1 cellular context compared by ENCODE assay signal in the genomic region with DNA sequence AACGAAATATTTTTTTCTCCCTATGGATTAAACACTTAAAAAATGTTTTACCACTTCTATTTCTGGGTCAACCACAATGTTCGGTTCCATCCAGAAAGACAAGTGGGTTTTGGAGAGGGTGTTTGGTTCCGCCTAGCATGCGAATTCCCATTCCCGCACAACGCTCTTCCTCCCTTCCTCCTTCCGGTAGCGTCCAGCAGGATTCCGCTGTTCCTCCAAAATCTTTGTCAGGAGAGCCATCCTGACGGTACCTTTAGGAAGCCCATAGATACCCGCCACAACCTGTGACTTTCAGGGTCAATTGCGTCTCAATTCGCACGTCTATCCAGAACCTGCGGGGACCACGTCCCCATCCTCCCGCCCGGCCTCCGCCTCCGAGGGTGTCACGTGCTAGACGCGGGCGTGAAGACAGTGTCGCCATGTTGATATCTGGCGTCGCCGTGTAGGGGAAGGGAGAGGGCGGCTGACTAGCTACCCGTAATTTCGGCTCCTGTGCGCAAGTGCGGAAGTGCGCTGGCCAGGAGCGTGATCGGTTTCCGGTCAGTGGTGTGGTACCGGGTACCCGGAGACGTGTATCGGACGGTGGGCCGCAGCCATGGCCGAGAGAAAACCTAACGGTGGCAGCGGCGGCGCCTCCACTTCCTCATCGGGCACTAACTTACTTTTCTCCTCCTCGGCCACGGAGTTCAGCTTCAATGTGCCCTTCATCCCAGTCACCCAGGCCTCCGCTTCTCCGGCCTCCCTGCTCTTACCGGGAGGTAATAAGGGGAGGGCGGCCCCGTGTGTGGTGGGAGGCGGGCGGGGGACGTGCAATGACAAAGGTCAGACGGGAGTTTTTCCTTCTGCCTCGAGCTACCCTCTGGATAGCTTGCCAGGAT.
TF ChIP-seq lines count a peak whose summit lies in the region.

A gene (plus strand): TSS at position 543 of the 878 bp plus-strand sequence. CDS start 53 bp downstream, at position 596.

TF ChIP-seq in HEK293, 187 proteins besides CTCF, POLR2A, EP300 and RAD21 (continued from another document):
- TF ChIP-seq ZNF2 (tag by site-specific recombination; IDR thresholded peaks at IDR 0.05) (peak; percentile 74; the same call in 1 of the 2 replicates), ZNF747 (tag by site-specific recombination; IDR thresholded peaks at IDR 0.05) (no peak), ZFP69B (tag by site-specific recombination; IDR thresholded peaks at IDR 0.05) (peak; percentile 86), ZBTB7A (tag by site-specific recombination; IDR thresholded peaks at IDR 0.05; ENCODE audit: low read depth) (no peak), ZNF133 (tag by site-specific recombination; IDR thresholded peaks at IDR 0.05) (no peak), KLF7 (tag by site-specific recombination; IDR thresholded peaks at IDR 0.05; ENCODE audit: borderline replicate concordance) (0 out of 2 replicates have a peak, but pooled peaks have one; percentile 55), ZIC2 (tag by site-specific recombination; IDR thresholded peaks at IDR 0.05) (no peak), ZNF48 (tag by site-specific recombination; IDR thresholded peaks at IDR 0.05) (no peak), ZNF621 (tag by site-specific recombination; IDR thresholded peaks at IDR 0.05) (no peak), ZNF837 (tag by site-specific recombination; IDR thresholded peaks at IDR 0.05) (no peak), GLIS1 (tag by site-specific recombination; IDR thresholded peaks at IDR 0.05) (no peak), ZNF302 (tag by site-specific recombination; IDR thresholded peaks at IDR 0.05; ENCODE audit: low read depth) (no peak), ZNF707 (tag by site-specific recombination; IDR thresholded peaks at IDR 0.05) (no peak), EGR2 (tag by site-specific recombination; IDR thresholded peaks at IDR 0.05; ENCODE audit: low read depth) (peak; percentile 83), ZNF660 (tag by site-specific recombination; IDR thresholded peaks at IDR 0.05) (no peak; the same call in 1 of the 2 replicates)
- TF ChIP-seq, protein P1, sequence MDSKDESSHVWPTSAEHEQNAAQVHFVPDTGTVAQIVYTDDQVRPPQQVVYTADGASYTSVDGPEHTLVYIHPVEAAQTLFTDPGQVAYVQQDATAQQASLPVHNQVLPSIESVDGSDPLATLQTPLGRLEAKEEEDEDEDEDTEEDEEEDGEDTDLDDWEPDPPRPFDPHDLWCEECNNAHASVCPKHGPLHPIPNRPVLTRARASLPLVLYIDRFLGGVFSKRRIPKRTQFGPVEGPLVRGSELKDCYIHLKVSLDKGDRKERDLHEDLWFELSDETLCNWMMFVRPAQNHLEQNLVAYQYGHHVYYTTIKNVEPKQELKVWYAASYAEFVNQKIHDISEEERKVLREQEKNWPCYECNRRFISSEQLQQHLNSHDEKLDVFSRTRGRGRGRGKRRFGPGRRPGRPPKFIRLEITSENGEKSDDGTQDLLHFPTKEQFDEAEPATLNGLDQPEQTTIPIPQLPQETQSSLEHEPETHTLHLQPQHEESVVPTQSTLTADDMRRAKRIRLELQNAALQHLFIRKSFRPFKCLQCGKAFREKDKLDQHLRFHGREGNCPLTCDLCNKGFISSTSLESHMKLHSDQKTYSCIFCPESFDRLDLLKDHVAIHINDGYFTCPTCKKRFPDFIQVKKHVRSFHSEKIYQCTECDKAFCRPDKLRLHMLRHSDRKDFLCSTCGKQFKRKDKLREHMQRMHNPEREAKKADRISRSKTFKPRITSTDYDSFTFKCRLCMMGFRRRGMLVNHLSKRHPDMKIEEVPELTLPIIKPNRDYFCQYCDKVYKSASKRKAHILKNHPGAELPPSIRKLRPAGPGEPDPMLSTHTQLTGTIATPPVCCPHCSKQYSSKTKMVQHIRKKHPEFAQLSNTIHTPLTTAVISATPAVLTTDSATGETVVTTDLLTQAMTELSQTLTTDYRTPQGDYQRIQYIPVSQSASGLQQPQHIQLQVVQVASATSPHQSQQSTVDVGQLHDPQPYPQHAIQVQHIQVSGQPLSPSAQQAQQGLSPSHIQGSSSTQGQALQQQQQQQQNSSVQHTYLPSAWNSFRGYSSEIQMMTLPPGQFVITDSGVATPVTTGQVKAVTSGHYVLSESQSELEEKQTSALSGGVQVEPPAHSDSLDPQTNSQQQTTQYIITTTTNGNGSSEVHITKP (tag by site-specific recombination; IDR thresholded peaks at IDR 0.05): peak; percentile 91
- TF ChIP-seq, protein P2, sequence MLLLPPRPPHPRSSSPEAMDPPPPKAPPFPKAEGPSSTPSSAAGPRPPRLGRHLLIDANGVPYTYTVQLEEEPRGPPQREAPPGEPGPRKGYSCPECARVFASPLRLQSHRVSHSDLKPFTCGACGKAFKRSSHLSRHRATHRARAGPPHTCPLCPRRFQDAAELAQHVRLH (tag by site-specific recombination; IDR thresholded peaks at IDR 0.05): peak; percentile 96
- TF ChIP-seq, protein P3, sequence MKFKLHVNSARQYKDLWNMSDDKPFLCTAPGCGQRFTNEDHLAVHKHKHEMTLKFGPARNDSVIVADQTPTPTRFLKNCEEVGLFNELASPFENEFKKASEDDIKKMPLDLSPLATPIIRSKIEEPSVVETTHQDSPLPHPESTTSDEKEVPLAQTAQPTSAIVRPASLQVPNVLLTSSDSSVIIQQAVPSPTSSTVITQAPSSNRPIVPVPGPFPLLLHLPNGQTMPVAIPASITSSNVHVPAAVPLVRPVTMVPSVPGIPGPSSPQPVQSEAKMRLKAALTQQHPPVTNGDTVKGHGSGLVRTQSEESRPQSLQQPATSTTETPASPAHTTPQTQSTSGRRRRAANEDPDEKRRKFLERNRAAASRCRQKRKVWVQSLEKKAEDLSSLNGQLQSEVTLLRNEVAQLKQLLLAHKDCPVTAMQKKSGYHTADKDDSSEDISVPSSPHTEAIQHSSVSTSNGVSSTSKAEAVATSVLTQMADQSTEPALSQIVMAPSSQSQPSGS (tag by site-specific recombination; IDR thresholded peaks at IDR 0.05; ENCODE audit: low read depth): no peak
- TF ChIP-seq, protein P4, sequence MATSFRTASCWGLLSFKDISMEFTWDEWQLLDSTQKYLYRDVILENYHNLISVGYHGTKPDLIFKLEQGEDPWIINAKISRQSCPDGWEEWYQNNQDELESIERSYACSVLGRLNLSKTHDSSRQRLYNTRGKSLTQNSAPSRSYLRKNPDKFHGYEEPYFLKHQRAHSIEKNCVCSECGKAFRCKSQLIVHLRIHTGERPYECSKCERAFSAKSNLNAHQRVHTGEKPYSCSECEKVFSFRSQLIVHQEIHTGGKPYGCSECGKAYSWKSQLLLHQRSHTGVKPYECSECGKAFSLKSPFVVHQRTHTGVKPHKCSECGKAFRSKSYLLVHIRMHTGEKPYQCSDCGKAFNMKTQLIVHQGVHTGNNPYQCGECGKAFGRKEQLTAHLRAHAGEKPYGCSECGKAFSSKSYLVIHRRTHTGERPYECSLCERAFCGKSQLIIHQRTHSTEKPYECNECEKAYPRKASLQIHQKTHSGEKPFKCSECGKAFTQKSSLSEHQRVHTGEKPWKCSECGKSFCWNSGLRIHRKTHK (tag by site-specific recombination; IDR thresholded peaks at IDR 0.05): no peak
